1 cellular context compared by ENCODE assay signal in genomic region chr9:69192214-69192613, GRCh38.
TF ChIP-seq lines count a peak whose summit lies in the region.

No MANE protein-coding gene starts in this region.

TF ChIP-seq in K562, 482 proteins besides CTCF, POLR2A, EP300 and RAD21:
- TF ChIP-seq FOXK1 (CRISPR knock-in tag; IDR thresholded peaks at IDR 0.05; ENCODE audit: borderline replicate concordance) (no peak), PHB (CRISPR knock-in tag; IDR thresholded peaks at IDR 0.05) (no peak), CSDE1 (IDR thresholded peaks at IDR 0.05) (no peak), ZNF668 (CRISPR knock-in tag; IDR thresholded peaks at IDR 0.05) (no peak), EP400 (IDR thresholded peaks at IDR 0.05) (no peak), CBX3 (IDR thresholded peaks at IDR 0.05; ENCODE audit: borderline replicate concordance in 1 of 2, low read length in 2 of 2) (no peak), CBX8 (IDR thresholded peaks at IDR 0.05; ENCODE audit: borderline replicate concordance, extremely low read depth, low read depth, low read length, poor library complexity, severe bottlenecking) (no peak), NCOA1 (IDR thresholded peaks at IDR 0.05; ENCODE audit: low read depth) (no peak), FOXA1 (IDR thresholded peaks at IDR 0.05; ENCODE audit: borderline replicate concordance) (no peak), HLTF (IDR thresholded peaks at IDR 0.05) (no peak), CHAMP1 (IDR thresholded peaks at IDR 0.05) (no peak), PKNOX1 (IDR thresholded peaks at IDR 0.05) (no peak), ZNF449 (CRISPR knock-in tag; IDR thresholded peaks at IDR 0.05) (no peak), HNRNPH1 (optimal IDR thresholded peaks at IDR 0.05; ENCODE audit: low read depth, low read length) (no peak)
- TF ChIP-seq, protein P1, sequence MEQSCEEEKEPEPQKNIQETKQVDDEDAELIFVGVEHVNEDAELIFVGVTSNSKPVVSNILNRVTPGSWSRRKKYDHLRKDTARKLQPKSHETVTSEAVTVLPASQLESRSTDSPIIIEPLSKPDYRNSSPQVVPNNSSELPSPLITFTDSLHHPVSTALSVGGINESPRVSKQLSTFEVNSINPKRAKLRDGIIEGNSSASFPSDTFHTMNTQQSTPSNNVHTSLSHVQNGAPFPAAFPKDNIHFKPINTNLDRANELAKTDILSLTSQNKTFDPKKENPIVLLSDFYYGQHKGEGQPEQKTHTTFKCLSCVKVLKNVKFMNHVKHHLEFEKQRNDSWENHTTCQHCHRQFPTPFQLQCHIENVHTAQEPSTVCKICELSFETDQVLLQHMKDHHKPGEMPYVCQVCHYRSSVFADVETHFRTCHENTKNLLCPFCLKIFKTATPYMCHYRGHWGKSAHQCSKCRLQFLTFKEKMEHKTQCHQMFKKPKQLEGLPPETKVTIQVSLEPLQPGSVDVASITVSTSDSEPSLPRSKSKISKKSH (CRISPR knock-in tag; IDR thresholded peaks at IDR 0.05) = no peak
